In genomic region chr17:29238133-29238850, GRCh38 we compare ENCODE assay signal across 1 cellular context.
TF ChIP-seq lines count a peak whose summit lies in the region.

No MANE protein-coding gene starts in this region.

TF ChIP-seq in GM23338, 12 proteins besides CTCF, POLR2A, EP300 and RAD21 (continued from another document):
- no peak for TF ChIP-seq REST (IDR thresholded peaks at IDR 0.05; ENCODE audit: unreplicated experiment)
- no peak for TF ChIP-seq NANOG (IDR thresholded peaks at IDR 0.05; ENCODE audit: borderline replicate concordance)
- TF ChIP-seq JUNB (IDR thresholded peaks at IDR 0.05; ENCODE audit: unreplicated experiment): no peak
- TF ChIP-seq STAT1 (IDR thresholded peaks at IDR 0.05; ENCODE audit: unreplicated experiment): no peak
- TF ChIP-seq EZH2 (IDR thresholded peaks at IDR 0.05; ENCODE audit: low read depth, unreplicated experiment): no peak
TF ChIP-seq in GM23338: peak in this region for 0.
